Comparison of ENCODE assay signal across 15 cellular contexts in genomic region chr2:38697116-38697840, GRCh38. TPM values are rescaled to one million over a fixed set of nuclear protein-coding genes. Genes with fewer than 3 reads are reported as not detected.
A peak's percentile ranks its signal among the peaks of the same experiment; 100 is the strongest.
DNase-seq lines count a peak whose midpoint lies in the region; ATAC-seq and TF ChIP-seq lines count a peak whose summit lies in the region.
"Had no signal": no experiment of that assay in that cellular context is flagged by ENCODE, and none has a peak within 500 bp of the region (broad histone marks: within the 10 kb centered on the region; RNA-seq: fewer than 3 reads in every experiment).

No MANE protein-coding gene starts in this region.

- no peaks in the 10 kb centered on the region for H3K27me3 ChIP-seq in Karpas-422 (ENCODE audit: low read length)
- H3K27me3 ChIP-seq: BLaER1 treated with 17β-estradiol and CSF1 and Interleukin-3, amounts not matched to agents 10 nM and 100 nM; esophagus muscularis mucosa had no signal

- H3K9ac ChIP-seq in Karpas-422 (ENCODE audit: low read length), result no peak overlapping the region
- H3K9ac ChIP-seq: BLaER1 treated with 17β-estradiol and CSF1 and Interleukin-3, amounts not matched to agents 10 nM and 100 nM had no signal

- peaks cover 45% of the 10 kb centered on the region for H3K4me1 Mint-ChIP-seq in activated T-helper 17 cell treated with anti-CD3 and anti-CD28 coated beads, Interleukin-2, amount 50 U/mL, for 72 hours
- H3K4me1 Mint-ChIP-seq in natural killer cell, result peaks cover 9 to 29% of the 10 kb centered on the region in 2 donors

- H3K4me2 ChIP-seq in Karpas-422 (ENCODE audit: low read depth, low read length, poor library complexity, severe bottlenecking), result no peak overlapping the region
- H3K4me2 ChIP-seq: BLaER1 treated with 17β-estradiol and CSF1 and Interleukin-3, amounts not matched to agents 10 nM and 100 nM; PC-9 had no signal

- intact Hi-C loops in natural killer cell (cut with micrococcal nuclease), result no loop called here

- H3K9me2 ChIP-seq in Karpas-422 (replicated peaks; ENCODE audit: insufficient read depth, low read length), result no peaks in the 10 kb centered on the region

- H2AFZ ChIP-seq in Karpas-422 (ENCODE audit: low read length), result no peak overlapping the region
- H2AFZ ChIP-seq: PC-9 had no signal

- H3K27ac Mint-ChIP-seq in activated T-helper 17 cell treated with anti-CD3 and anti-CD28 coated beads, Interleukin-2, amount 50 U/mL, for 72 hours, result peak overlapping the region; percentile 99
- peak overlapping the region; percentile 68 to 79 for H3K27ac Mint-ChIP-seq in natural killer cell

- H3K36me3 ChIP-seq in Karpas-422 (ENCODE audit: insufficient read depth, low read length), result no peaks in the 10 kb centered on the region

- TF ChIP-seq CTCF in natural killer cell (IDR thresholded peaks at IDR 0.05) (no peak), foreskin fibroblast (IDR thresholded peaks at IDR 0.05; ENCODE audit: low read depth, low read length) (no peak)

- no peak overlapping the region for H3K27ac ChIP-seq in Karpas-422 (ENCODE audit: low read length)
- H3K27ac ChIP-seq: BLaER1 treated with 17β-estradiol and CSF1 and Interleukin-3, amounts not matched to agents 10 nM and 100 nM; esophagus muscularis mucosa; PC-9 had no signal

- no peaks in the 10 kb centered on the region for H3K9me3 Mint-ChIP-seq in activated T-helper 17 cell treated with anti-CD3 and anti-CD28 coated beads, Interleukin-2, amount 50 U/mL, for 72 hours
- no peaks in the 10 kb centered on the region for H3K9me3 Mint-ChIP-seq in natural killer cell

- no peaks in the 10 kb centered on the region for H4K20me1 ChIP-seq in Karpas-422 (ENCODE audit: insufficient read depth, low read depth, low read length)
- H4K20me1 ChIP-seq: BLaER1 treated with 17β-estradiol and CSF1 and Interleukin-3, amounts not matched to agents 10 nM and 100 nM had no signal

- no peaks in the 10 kb centered on the region for H3K27me3 Mint-ChIP-seq in activated T-helper 17 cell treated with anti-CD3 and anti-CD28 coated beads, Interleukin-2, amount 50 U/mL, for 72 hours
- H3K27me3 Mint-ChIP-seq in natural killer cell (ENCODE audit: low read depth in 2 of 2), result no peaks in the 10 kb centered on the region

- peak; percentile 35 for DNase-seq in GF-D8 (lab: John Stamatoyannopoulos, UW)
- peak; percentile 50 for DNase-seq in T follicular helper cell (ENCODE audit: low read depth)
- no peak for DNase-seq in natural killer cell
- no peak for DNase-seq in islet precursor cell
- no peak for DNase-seq in Karpas-422
- no peak for DNase-seq in foreskin fibroblast
- no peak for DNase-seq in GM19238 (ENCODE audit: insufficient read length, low spot score)
- DNase-seq: NCI-H1694; NCI-H510A treated with DMSO at 0.1 percent for 48 hours; stimulated activated CD8-positive, alpha-beta memory T cell treated with anti-CD3 and anti-CD28 coated beads, Interleukin-4, amount 100 ng/mL, for 48 hours had no signal

- H3K4me1 ChIP-seq in Karpas-422 (ENCODE audit: low read length), result no peaks in the 10 kb centered on the region

- no peaks in the 10 kb centered on the region for H3K9me3 ChIP-seq in Karpas-422 (ENCODE audit: low read length)
- H3K9me3 ChIP-seq: esophagus muscularis mucosa had no signal

- H3K4me3 ChIP-seq in Karpas-422 (ENCODE audit: low read length) (no peak overlapping the region), foreskin fibroblast (ENCODE audit: low read depth in 1 of 2, low read length in 2 of 2) (no peak overlapping the region)
- H3K4me3 ChIP-seq: BLaER1 treated with 17β-estradiol and CSF1 and Interleukin-3, amounts not matched to agents 10 nM and 100 nM; esophagus muscularis mucosa; PC-9 had no signal

- peak overlapping the region; percentile 79 for H3K4me3 Mint-ChIP-seq in activated T-helper 17 cell treated with anti-CD3 and anti-CD28 coated beads, Interleukin-2, amount 50 U/mL, for 72 hours
- H3K4me3 Mint-ChIP-seq in natural killer cell, result peak overlapping the region; percentile 13

- peak; percentile 63 for ATAC-seq in activated T-helper 17 cell treated with anti-CD3 and anti-CD28 coated beads, Interleukin-2, amount 50 U/mL, for 72 hours (replicated peaks)
- peak; percentile 65 to 85 (median 76) for ATAC-seq in natural killer cell
- ATAC-seq: left colon had no signal

- no peaks in the 10 kb centered on the region for H3K79me2 ChIP-seq in Karpas-422 (ENCODE audit: low read length)

- H3K36me3 Mint-ChIP-seq in activated T-helper 17 cell treated with anti-CD3 and anti-CD28 coated beads, Interleukin-2, amount 50 U/mL, for 72 hours (ENCODE audit: low read depth), result peaks cover 89% of the 10 kb centered on the region
- no peaks in the 10 kb centered on the region for H3K36me3 Mint-ChIP-seq in natural killer cell

RNA-seq across cellular contexts. Expression of gene GALM, which starts 31.4 kb away (rescaled TPM):
- total RNA-seq in activated T-helper 17 cell treated with anti-CD3 and anti-CD28 coated beads, Interleukin-2, amount 50 U/mL, for 72 hours, result 100 to 1,000 TPM in 1 of 2 donors, 10 to 100 TPM in 1; 85.2 to 123 TPM
- 10 to 100 TPM in 2 of 3 donors, 1 to 10 TPM in 1; 4.0 to 12.4 (median 11.0) TPM for total RNA-seq in natural killer cell
- 11.7 and 11.9 TPM in 2 replicates for total RNA-seq in Karpas-422 (2014; rRNA removed; shearing (Covaris generic); ENCODE audit: low replicate concordance)

RNA-seq across cellular contexts. Expression of gene SRSF7, which starts 53.9 kb away (rescaled TPM):
- total RNA-seq in activated T-helper 17 cell treated with anti-CD3 and anti-CD28 coated beads, Interleukin-2, amount 50 U/mL, for 72 hours, result 100 to 1,000 TPM; 199 to 366 TPM
- total RNA-seq in natural killer cell, result 100 to 1,000 TPM; 323 to 538 (median 359) TPM
- 154 and 176 TPM in 2 replicates for total RNA-seq in Karpas-422 (2014; rRNA removed; shearing (Covaris generic); ENCODE audit: low replicate concordance)

Comparison
In these comparisons a context has a peak if more than half of its experiments do, and no peak if none do; other contexts are left out.
1. DNase-seq: peak in GF-D8 (single experiment) and T follicular helper cell (single experiment); none in natural killer cell (single experiment), islet precursor cell (single experiment), Karpas-422 (single experiment), foreskin fibroblast (0 of 2) and GM19238 (single experiment).